Comparison of ENCODE assay signal across 8 cellular contexts in the genomic region with DNA sequence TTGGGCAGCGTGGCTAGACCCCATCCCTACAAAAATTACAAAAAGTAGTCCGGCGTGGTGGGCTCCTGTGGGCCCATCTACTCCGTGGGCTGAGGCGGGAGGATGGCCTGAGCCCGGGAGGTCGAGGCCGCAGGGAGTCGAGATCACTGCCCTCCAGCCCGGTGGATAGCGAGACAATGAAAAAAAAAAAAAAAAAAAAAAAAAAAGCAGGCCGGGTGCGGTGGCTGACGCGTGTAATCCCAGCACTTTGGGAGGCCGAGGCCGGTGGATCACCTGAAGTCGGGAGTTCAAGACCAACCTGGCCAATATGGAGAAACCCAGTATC.
DNase-seq lines count a peak whose midpoint lies in the region; ATAC-seq, FAIRE-seq and TF ChIP-seq lines count a peak whose summit lies in the region.

No MANE protein-coding gene starts in this region.

- H3K4me3 ChIP-seq in K562 = peak overlapping the region; percentile 84
- H3K4me3 ChIP-seq in lower lobe of right lung = peak overlapping the region; percentile 75
- H3K4me3 ChIP-seq in transverse colon = peak overlapping the region; percentile 66 to 90 (median 87)

- CTCF ChIA-PET in activated naive CD4-positive, alpha-beta T cell treated with anti-CD3 and anti-CD28 coated beads, Interleukin-2, amount 10 ng/mL, durations not matched to agents 7 days and 5 days (lab: Charles Lee) = interaction anchor here (1.2 kb wide), 1 partner anchor 11 kb away, joined by 3 read pairs; no protein-coding TSS in a partner anchor
- CTCF ChIA-PET in K562 (lab: Yijun Ruan, JAX; ENCODE audit: low intra/inter-chr PET ratio) = no interaction called here

- peaks cover 42% of the 10 kb centered on the region for H3K4me1 Mint-ChIP-seq in activated naive CD4-positive, alpha-beta T cell treated with anti-CD3 and anti-CD28 coated beads, Interleukin-2, amount 10 ng/mL, durations not matched to agents 7 days and 5 days

- H3K27ac Mint-ChIP-seq in activated naive CD4-positive, alpha-beta T cell treated with anti-CD3 and anti-CD28 coated beads, Interleukin-2, amount 10 ng/mL, durations not matched to agents 7 days and 5 days = peak overlapping the region; percentile 83

- in situ Hi-C loops in K562 (cut with MboI) = loop anchor here (5.0 to 25.0 kb wide), 2 partner anchors 697 to 1362 kb away; a partner anchor contains a TSS
- in situ Hi-C loops in transverse colon (cut with MboI; ENCODE audit: low pct_ligation_motif_present in 1 of 4, low pct_unique_long_range_greater_than_20kb in 1 of 4, low sequenced_read_pairs in 3 of 4) = loop anchor here (25.0 kb wide), 4 partner anchors 147 to 447 kb away; no protein-coding TSS in a partner anchor

- WGBS in K562 (ENCODE audit: insufficient coverage, low coverage, missing lambda C conversion rate) = 30% methylated on average over 8 of the region's 18 CpGs
- 34% methylated on average over 16 of the region's 18 CpGs; no CpG with 5 or more reads in 1 of the 2 donors for WGBS in transverse colon (ENCODE audit: low coverage in 1 of 2), 2 donors

- no peaks in the 10 kb centered on the region for H3K9me1 ChIP-seq in K562 (ENCODE audit: control insufficient read depth, insufficient read depth, low read length)

- H3K27ac ChIP-seq in K562 (ENCODE audit: extremely low read depth, low read depth, low read length) (peak overlapping the region; percentile 76), lower lobe of right lung (peak overlapping the region; percentile 82), transverse colon (peak overlapping the region; percentile 80 to 94 (median 90))

- peak overlapping the region; percentile 67 to 86 for H3K9ac ChIP-seq in K562 (ENCODE audit: insufficient read depth in 1 of 2, low read depth in 2 of 2, low read length in 2 of 2)

- peaks cover 7% of the 10 kb centered on the region for H3K79me2 ChIP-seq in K562 (ENCODE audit: control insufficient read depth, insufficient read depth, low read length)

- POLR2A ChIA-PET in K562 (lab: Yijun Ruan, JAX) = interaction anchor here (0.6 to 1.4 kb wide), 5 partner anchors 15 to 476 kb away, joined by 3 to 4 read pairs (median 3); no protein-coding TSS in a partner anchor

- H3K27me3 ChIP-seq in K562 (ENCODE audit: control insufficient read depth in 2 of 2, insufficient read depth in 2 of 2, low read length in 2 of 2) = peaks cover 11 to 24% of the 10 kb centered on the region in 2 experiments; a peak in 4 of 5 replicates
- H3K27me3 ChIP-seq in lower lobe of right lung (ENCODE audit: low read depth) = no peaks in the 10 kb centered on the region
- no peaks in the 10 kb centered on the region for H3K27me3 ChIP-seq in transverse colon

- TSS peak; percentile 96 for BruUV-seq in K562 (replicated peaks; lab: Mats Ljungman, UMichigan)

- FAIRE-seq in K562 (lab: Jason Lieb, UNC) = no peak

- TF ChIP-seq CTCF in K562 (IDR thresholded peaks at IDR 0.05 in 2 of 3, conservative IDR thresholded peaks at IDR 0.05 in 1 of 3; ENCODE audit: insufficient read depth in 2 of 3, low read depth in 1 of 3, low read length in 3 of 3) (no peak), lower lobe of right lung (IDR thresholded peaks at IDR 0.05) (no peak), transverse colon (IDR thresholded peaks at IDR 0.05) (no peak)

- intact Hi-C loops in K562 (cut with micrococcal nuclease) = no loop called here
- intact Hi-C loops in lower lobe of right lung (cut with DNase I) = no loop called here
- intact Hi-C loops in transverse colon (cut with DNase I; ENCODE audit: low total_unique reads) = no loop called here

- H3K27me3 Mint-ChIP-seq in activated naive CD4-positive, alpha-beta T cell treated with anti-CD3 and anti-CD28 coated beads, Interleukin-2, amount 10 ng/mL, durations not matched to agents 7 days and 5 days = peaks cover 27% of the 10 kb centered on the region

- peak overlapping the region; percentile 98 for H2AFZ ChIP-seq in K562 (ENCODE audit: low read depth, low read length)

- H3K9me3 ChIP-seq in K562 (replicated peaks; ENCODE audit: control insufficient read depth, insufficient read depth, low read depth, low read length) = no peaks in the 10 kb centered on the region
- no peaks in the 10 kb centered on the region for H3K9me3 ChIP-seq in lower lobe of right lung
- H3K9me3 ChIP-seq in transverse colon = no peaks in the 10 kb centered on the region

- H4K20me1 ChIP-seq in K562 (replicated peaks; ENCODE audit: control insufficient read depth, insufficient read depth, low read length) = 0 out of 2 replicates have a peak, but pooled peaks cover 4% of the 10 kb centered on the region

- ATAC-seq in K562 (no peak), lower lobe of right lung (no peak), HG03135 (IDR thresholded peaks at IDR 0.05; ENCODE audit: unreplicated experiment) (no peak)

- H3K4me1 ChIP-seq in K562 (replicated peaks in 1 of 2; ENCODE audit: control insufficient read depth in 2 of 2, insufficient read depth in 2 of 2, low read length in 2 of 2) = peaks cover 0 to 37% of the 10 kb centered on the region in 2 experiments; a peak in 2 of 5 replicates
- H3K4me1 ChIP-seq in lower lobe of right lung = peaks cover 4% of the 10 kb centered on the region
- H3K4me1 ChIP-seq in transverse colon = peaks cover 0 to 14% (median 2%) of the 10 kb centered on the region in 4 donors

- TF ChIP-seq RAD21 in K562 (CRISPR knock-in tag; conservative IDR thresholded peaks at IDR 0.05 in 1 of 2, IDR thresholded peaks at IDR 0.05 in 1 of 2) = no peak

- TF ChIP-seq EP300 in K562 (IDR thresholded peaks at IDR 0.05; ENCODE audit: low read length) (no peak), transverse colon (IDR thresholded peaks at IDR 0.05; ENCODE audit: low read depth) (no peak)

- no peak for TF ChIP-seq POLR2A in K562 (conservative IDR thresholded peaks at IDR 0.05)
- no peak for TF ChIP-seq POLR2A in transverse colon (IDR thresholded peaks at IDR 0.05)

- H3K36me3 ChIP-seq in K562 (ENCODE audit: control insufficient read depth, insufficient read depth, low read length) (peaks cover 15% of the 10 kb centered on the region; the same call in 1 of the 3 replicates), lower lobe of right lung (no peaks in the 10 kb centered on the region), transverse colon (no peaks in the 10 kb centered on the region)

- H3K4me2 ChIP-seq in K562 (ENCODE audit: insufficient read depth, low read length) = peak overlapping the region; percentile 92

- H3K4me3 Mint-ChIP-seq in activated naive CD4-positive, alpha-beta T cell treated with anti-CD3 and anti-CD28 coated beads, Interleukin-2, amount 10 ng/mL, durations not matched to agents 7 days and 5 days = peak overlapping the region; percentile 87

- peaks cover 8% of the 10 kb centered on the region for H3K36me3 Mint-ChIP-seq in activated naive CD4-positive, alpha-beta T cell treated with anti-CD3 and anti-CD28 coated beads, Interleukin-2, amount 10 ng/mL, durations not matched to agents 7 days and 5 days

- H3K9me3 Mint-ChIP-seq in activated naive CD4-positive, alpha-beta T cell treated with anti-CD3 and anti-CD28 coated beads, Interleukin-2, amount 10 ng/mL, durations not matched to agents 7 days and 5 days = no peaks in the 10 kb centered on the region

- no peak for DNase-seq in activated naive CD4-positive, alpha-beta T cell treated with anti-CD3 and anti-CD28 coated beads, Interleukin-2, amount 10 ng/mL, durations not matched to agents 7 days and 5 days
- DNase-seq in activated naive CD4-positive, alpha-beta T cell treated with anti-CD3 and anti-CD28 coated beads, Interleukin-2, amount 50 U/mL, for 16 hours = no peak
- peak in 1 of 4 experiments; percentile 13 for DNase-seq in K562 (ENCODE audit: extremely low read depth in 1 of 4, low spot score in 3 of 4)
- DNase-seq in lower lobe of right lung = no peak
- DNase-seq in transverse colon = no peak
- DNase-seq in stimulated activated CD4-positive, alpha-beta T cell treated with anti-CD3 and anti-CD28 coated beads, Interleukin-2, amount 100 ng/mL, for 24 hours = no peak
- DNase-seq in Kasumi-1 (lab: John Stamatoyannopoulos, UW) = no peak

TF ChIP-seq in K562, 482 proteins besides CTCF, POLR2A, EP300 and RAD21:
- no peak for TF ChIP-seq CHCHD3 (CRISPR knock-in tag; IDR thresholded peaks at IDR 0.05)
- TF ChIP-seq MYBL2 (IDR thresholded peaks at IDR 0.05; ENCODE audit: low read depth) = no peak
- TF ChIP-seq MYBL2 (CRISPR knock-in tag; IDR thresholded peaks at IDR 0.05; ENCODE audit: borderline replicate concordance) = no peak
- no peak for TF ChIP-seq SPI1 (IDR thresholded peaks at IDR 0.05; ENCODE audit: borderline replicate concordance, low read depth, low read length)
- TF ChIP-seq ZNF445 (CRISPR knock-in tag; IDR thresholded peaks at IDR 0.05; ENCODE audit: low read depth) = no peak
- TF ChIP-seq BRF1 (IDR thresholded peaks at IDR 0.05; ENCODE audit: borderline replicate concordance, extremely low read depth, insufficient read length) = no peak
- TF ChIP-seq MXI1 (IDR thresholded peaks at IDR 0.05; ENCODE audit: low read depth, low read length) = no peak
- TF ChIP-seq ZNF384 (IDR thresholded peaks at IDR 0.05; ENCODE audit: low read depth, low read length) = peak; percentile 61
- no peak for TF ChIP-seq RB1 (IDR thresholded peaks at IDR 0.05; ENCODE audit: low read depth)
TF ChIP-seq in K562: peak in this region for 1.
